19 cellular contexts compared by ENCODE assay signal in the genomic region with DNA sequence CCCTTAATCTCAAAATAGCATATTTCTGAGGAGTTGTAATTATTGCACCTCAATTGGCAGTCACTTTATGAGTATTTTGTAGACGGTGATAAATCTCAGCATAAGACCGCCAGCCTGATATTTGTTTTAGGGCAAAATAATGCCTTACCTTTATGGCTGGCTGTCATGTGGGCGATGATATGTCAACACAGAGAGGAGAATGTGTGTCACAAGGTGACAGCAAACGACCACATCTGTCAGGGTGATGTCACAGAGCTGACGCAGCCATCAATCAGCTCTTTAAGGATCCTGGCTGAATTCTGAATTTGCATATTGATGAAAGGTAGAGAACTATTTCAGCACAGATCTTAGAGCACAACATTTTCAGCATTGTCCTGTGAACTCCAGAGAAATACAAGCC.
DNase-seq lines count a peak whose midpoint lies in the region; ATAC-seq, FAIRE-seq and TF ChIP-seq lines count a peak whose summit lies in the region.
"Had no signal": no experiment of that assay in that cellular context is flagged by ENCODE, and none has a peak within 500 bp of the region (broad histone marks: within the 10 kb centered on the region; RNA-seq: fewer than 3 reads in every experiment).

No MANE protein-coding gene starts in this region.

- H3K27ac ChIP-seq in small intestine (ENCODE audit: low read depth in 1 of 2, low read length in 1 of 2) = no peak overlapping the region
- H3K27ac ChIP-seq: C4-2B, RWPE1, spleen had no signal

- no peaks in the 10 kb centered on the region for H3K9me3 ChIP-seq in small intestine (ENCODE audit: control insufficient read depth, low read depth)
- H3K9me3 ChIP-seq: spleen had no signal

- no peaks in the 10 kb centered on the region for H3K36me3 ChIP-seq in small intestine (ENCODE audit: control insufficient read depth in 2 of 2, insufficient read depth in 2 of 2, low read length in 2 of 2)
- H3K36me3 ChIP-seq: spleen had no signal

- no peaks in the 10 kb centered on the region for H3K27me3 Mint-ChIP-seq in activated CD4-positive, alpha-beta T cell treated with anti-CD3 and anti-CD28 coated beads, Interleukin-2, amount 10 ng/mL, durations not matched to agents 7 days and 5 days
- no peaks in the 10 kb centered on the region for H3K27me3 Mint-ChIP-seq in activated T-cell treated with anti-CD3 and anti-CD28 coated beads, Interleukin-2, amount 50 U/mL, for 72 hours (ENCODE audit: low read depth)

- H3K27me3 ChIP-seq in small intestine (ENCODE audit: control insufficient read depth in 2 of 2, insufficient read depth in 2 of 2, low read length in 2 of 2) = no peaks in the 10 kb centered on the region
- H3K27me3 ChIP-seq: spleen had no signal

- H3K4me3 Mint-ChIP-seq in activated CD4-positive, alpha-beta T cell treated with anti-CD3 and anti-CD28 coated beads, Interleukin-2, amount 10 ng/mL, durations not matched to agents 7 days and 5 days = no peak overlapping the region
- H3K4me3 Mint-ChIP-seq in activated T-cell treated with anti-CD3 and anti-CD28 coated beads, Interleukin-2, amount 50 U/mL, for 72 hours = no peak overlapping the region
- H3K4me3 Mint-ChIP-seq: activated naive CD4-positive, alpha-beta T cell treated with anti-CD3 and anti-CD28 coated beads, Interleukin-2, amount 50 U/mL, for 24 hours; memory B cell; naive thymus-derived CD4-positive, alpha-beta T cell; T-cell had no signal

- POLR2A ChIA-PET in activated CD4-positive, alpha-beta T cell treated with anti-CD3 and anti-CD28 coated beads, Interleukin-2, amount 10 ng/mL, durations not matched to agents 7 days and 5 days (lab: Charles Lee) = no interaction called here

- H3K9me3 Mint-ChIP-seq in activated CD4-positive, alpha-beta T cell treated with anti-CD3 and anti-CD28 coated beads, Interleukin-2, amount 10 ng/mL, durations not matched to agents 7 days and 5 days = no peaks in the 10 kb centered on the region
- no peaks in the 10 kb centered on the region for H3K9me3 Mint-ChIP-seq in activated T-cell treated with anti-CD3 and anti-CD28 coated beads, Interleukin-2, amount 50 U/mL, for 72 hours
- H3K9me3 Mint-ChIP-seq: activated naive CD4-positive, alpha-beta T cell treated with anti-CD3 and anti-CD28 coated beads, Interleukin-2, amount 50 U/mL, for 24 hours; memory B cell; naive thymus-derived CD4-positive, alpha-beta T cell; T-cell had no signal

- no peak overlapping the region for H3K27ac Mint-ChIP-seq in activated CD4-positive, alpha-beta T cell treated with anti-CD3 and anti-CD28 coated beads, Interleukin-2, amount 10 ng/mL, durations not matched to agents 7 days and 5 days
- no peak overlapping the region for H3K27ac Mint-ChIP-seq in activated T-cell treated with anti-CD3 and anti-CD28 coated beads, Interleukin-2, amount 50 U/mL, for 72 hours
- H3K27ac Mint-ChIP-seq: activated naive CD4-positive, alpha-beta T cell treated with anti-CD3 and anti-CD28 coated beads, Interleukin-2, amount 50 U/mL, for 24 hours; memory B cell; naive thymus-derived CD4-positive, alpha-beta T cell; T-cell had no signal

- CTCF ChIA-PET in activated CD4-positive, alpha-beta T cell treated with anti-CD3 and anti-CD28 coated beads, Interleukin-2, amount 10 ng/mL, durations not matched to agents 7 days and 5 days (lab: Charles Lee) = no interaction called here

- no peak for FAIRE-seq in small intestine (lab: Jason Lieb, UNC)
- FAIRE-seq: GM18507 had no signal

- no peaks in the 10 kb centered on the region for H3K4me1 ChIP-seq in small intestine (ENCODE audit: control insufficient read depth in 2 of 2, insufficient read depth in 1 of 2, low read depth in 1 of 2, low read length in 1 of 2)
- H3K4me1 ChIP-seq: spleen had no signal

- H3K4me1 Mint-ChIP-seq in activated CD4-positive, alpha-beta T cell treated with anti-CD3 and anti-CD28 coated beads, Interleukin-2, amount 10 ng/mL, durations not matched to agents 7 days and 5 days = no peaks in the 10 kb centered on the region
- no peaks in the 10 kb centered on the region for H3K4me1 Mint-ChIP-seq in activated T-cell treated with anti-CD3 and anti-CD28 coated beads, Interleukin-2, amount 50 U/mL, for 72 hours (ENCODE audit: low read depth)
- H3K4me1 Mint-ChIP-seq: memory B cell, T-cell had no signal

- intact Hi-C loops in sciatic nerve (cut with DNase I) = no loop called here

- TF ChIP-seq CTCF in GM10266 (IDR thresholded peaks at IDR 0.05; ENCODE audit: control insufficient read depth, insufficient read depth, low read depth, missing control alignments) = no peak

- no peaks in the 10 kb centered on the region for H3K36me3 Mint-ChIP-seq in activated CD4-positive, alpha-beta T cell treated with anti-CD3 and anti-CD28 coated beads, Interleukin-2, amount 10 ng/mL, durations not matched to agents 7 days and 5 days (ENCODE audit: low read depth)
- H3K36me3 Mint-ChIP-seq in activated T-cell treated with anti-CD3 and anti-CD28 coated beads, Interleukin-2, amount 50 U/mL, for 72 hours (ENCODE audit: insufficient read depth in 2 of 2) = no peaks in the 10 kb centered on the region
- H3K36me3 Mint-ChIP-seq: activated naive CD4-positive, alpha-beta T cell treated with anti-CD3 and anti-CD28 coated beads, Interleukin-2, amount 50 U/mL, for 24 hours; memory B cell; naive thymus-derived CD4-positive, alpha-beta T cell; T-cell had no signal

- peak; percentile 6 to 15 for DNase-seq in activated CD4-positive, alpha-beta T cell treated with anti-CD3 and anti-CD28 coated beads, Interleukin-2, amount 50 U/mL, for 48 hours
- no peak for DNase-seq in activated CD4-positive, alpha-beta T cell treated with anti-CD3 and anti-CD28 coated beads, Interleukin-2, amount 10 ng/mL, durations not matched to agents 7 days and 5 days
- DNase-seq in HT-29 (ENCODE audit: low spot score) = peak; percentile 10
- DNase-seq in activated T-cell treated with anti-CD3 and anti-CD28 coated beads, Interleukin-2, amount 50 U/mL, for 72 hours = peak; percentile 20 to 26
- DNase-seq in small intestine = peak; percentile 18
- no peak for DNase-seq in GM10266 (ENCODE audit: extremely low spot score)
- no peak for DNase-seq in sciatic nerve (ENCODE audit: low spot score)
- DNase-seq in SK-N-DZ (ENCODE audit: low spot score) = no peak
- DNase-seq: islet precursor cell, NCI-H1436 treated with DMSO at 0.1 percent for 48 hours, NCI-H345, spleen had no signal

- peak; percentile 79 to 86 for ATAC-seq in activated T-cell treated with anti-CD3 and anti-CD28 coated beads, Interleukin-2, amount 50 U/mL, for 72 hours (replicated peaks in 1 of 2)
- no peak for ATAC-seq in sciatic nerve
- ATAC-seq: naive thymus-derived CD4-positive, alpha-beta T cell had no signal

- 37 to 58% (median 55%) methylated on average over 5 of the region's 5 CpGs for WGBS in small intestine, 3 donors

- H3K4me3 ChIP-seq in small intestine (ENCODE audit: low read depth in 1 of 2, low read length in 2 of 2) = no peak overlapping the region
- H3K4me3 ChIP-seq: spleen had no signal

Comparison
In these comparisons a context has a peak if more than half of its experiments do, and no peak if none do; other contexts are left out.
1. DNase-seq: peak in activated CD4-positive, alpha-beta T cell treated with anti-CD3 and anti-CD28 coated beads, Interleukin-2, amount 50 U/mL, for 48 hours (2 of 2), HT-29 (single experiment), activated T-cell treated with anti-CD3 and anti-CD28 coated beads, Interleukin-2, amount 50 U/mL, for 72 hours (2 of 2) and small intestine (single experiment); none in activated CD4-positive, alpha-beta T cell treated with anti-CD3 and anti-CD28 coated beads, Interleukin-2, amount 10 ng/mL, durations not matched to agents 7 days and 5 days (single experiment), GM10266 (single experiment), sciatic nerve (single experiment) and SK-N-DZ (single experiment).